Comparison of ENCODE assay signal across 8 cellular contexts in genomic region chr9:113657765-113658564, GRCh38.
DNase-seq lines count a peak whose midpoint lies in the region; ATAC-seq and FAIRE-seq lines count a peak whose summit lies in the region.

No MANE protein-coding gene starts in this region.

- H3K4me3 ChIP-seq in BLaER1 treated with 17β-estradiol and CSF1 and Interleukin-3, amounts not matched to agents 10 nM and 100 nM = no peak overlapping the region

- no peak overlapping the region for H3K27ac Mint-ChIP-seq in activated CD4-positive, alpha-beta memory T cell treated with anti-CD3 and anti-CD28 coated beads for 36 hours
- H3K27ac Mint-ChIP-seq in memory B cell = no peak overlapping the region

- H3K4me1 Mint-ChIP-seq in activated CD4-positive, alpha-beta memory T cell treated with anti-CD3 and anti-CD28 coated beads for 36 hours (ENCODE audit: low read depth) = peaks cover 6% of the 10 kb centered on the region
- peaks cover 6% of the 10 kb centered on the region for H3K4me1 Mint-ChIP-seq in memory B cell

- POLR2A ChIA-PET in activated CD4-positive, alpha-beta memory T cell treated with anti-CD3 and anti-CD28 coated beads for 36 hours (lab: Charles Lee) = interaction anchor here (0.6 to 1.0 kb wide), 3 partner anchors 66 to 389 kb away, joined by 3 to 4 read pairs (median 3); no protein-coding TSS in a partner anchor

- H3K4me3 Mint-ChIP-seq in activated CD4-positive, alpha-beta memory T cell treated with anti-CD3 and anti-CD28 coated beads for 36 hours = no peak overlapping the region
- H3K4me3 Mint-ChIP-seq in memory B cell = no peak overlapping the region

- intact Hi-C loops in activated CD4-positive, alpha-beta memory T cell treated with anti-CD3 and anti-CD28 coated beads for 36 hours (cut with micrococcal nuclease) = loop anchor here (1.0 to 10.0 kb wide), 4 partner anchors 146 to 383 kb away; partner anchors contain the start of genes CDC26, PRPF4 and RNF183

- no peaks in the 10 kb centered on the region for H3K9me3 Mint-ChIP-seq in activated CD4-positive, alpha-beta memory T cell treated with anti-CD3 and anti-CD28 coated beads for 36 hours
- no peaks in the 10 kb centered on the region for H3K9me3 Mint-ChIP-seq in memory B cell

- CTCF ChIA-PET in activated CD4-positive, alpha-beta memory T cell treated with anti-CD3 and anti-CD28 coated beads for 36 hours (lab: Charles Lee) = interaction anchor here (0.6 to 13.1 kb wide), 49 partner anchors 8 to 1297 kb away, joined by 3 to 580 read pairs (median 4); partner anchors contain the start of genes ALAD, BSPRY, C9orf43 and CDC26

- peaks cover 5% of the 10 kb centered on the region for H3K27me3 Mint-ChIP-seq in activated CD4-positive, alpha-beta memory T cell treated with anti-CD3 and anti-CD28 coated beads for 36 hours
- peaks cover 15% of the 10 kb centered on the region for H3K27me3 Mint-ChIP-seq in memory B cell

- H3K9ac ChIP-seq in BLaER1 treated with 17β-estradiol and CSF1 and Interleukin-3, amounts not matched to agents 10 nM and 100 nM = peak overlapping the region; percentile 24 to 68 (median 45); a peak in 19 of 22 replicates

- H3K4me2 ChIP-seq in BLaER1 treated with 17β-estradiol and CSF1 and Interleukin-3, amounts not matched to agents 10 nM and 100 nM = peak overlapping the region; percentile 48 to 79 (median 64)

- ATAC-seq in HG03558 (IDR thresholded peaks at IDR 0.05; ENCODE audit: extremely low read depth, unreplicated experiment) = peak; percentile 60
- ATAC-seq in memory B cell (ENCODE audit: low read depth) = peak; percentile 91

- peak overlapping the region in 10 of 11 experiments; percentile 17 to 59 (median 34); a peak in 15 of 22 replicates for H3K27ac ChIP-seq in BLaER1 treated with 17β-estradiol and CSF1 and Interleukin-3, amounts not matched to agents 10 nM and 100 nM

- H3K36me3 Mint-ChIP-seq in activated CD4-positive, alpha-beta memory T cell treated with anti-CD3 and anti-CD28 coated beads for 36 hours = no peaks in the 10 kb centered on the region
- H3K36me3 Mint-ChIP-seq in memory B cell = no peaks in the 10 kb centered on the region

- no peaks in the 10 kb centered on the region for H3K36me3 ChIP-seq in BLaER1 treated with 17β-estradiol and CSF1 and Interleukin-3, amounts not matched to agents 10 nM and 100 nM

- H3K9me3 ChIP-seq in BLaER1 treated with 17β-estradiol and CSF1 and Interleukin-3, amounts not matched to agents 10 nM and 100 nM (replicated peaks in 1 of 11) = no peaks in the 10 kb centered on the region

- no peaks in the 10 kb centered on the region for H4K20me1 ChIP-seq in BLaER1 treated with 17β-estradiol and CSF1 and Interleukin-3, amounts not matched to agents 10 nM and 100 nM

- DNase-seq in GM19239 (ENCODE audit: insufficient read length, low spot score) (peak; percentile 81), NCI-H774 (lab: John Stamatoyannopoulos, UW) (peak; percentile 49), memory B cell (ENCODE audit: low spot score in 2 of 2) (peak; percentile 76 to 90)
- DNase-seq in activated CD4-positive, alpha-beta memory T cell treated with anti-CD3 and anti-CD28 coated beads for 36 hours = peak; percentile 87
- peak; percentile 63 for DNase-seq in effector CD8-positive, alpha-beta T cell (lab: John Stamatoyannopoulos, UW)
- peak; percentile 58 to 65 for DNase-seq in stimulated activated CD8-positive, alpha-beta memory T cell treated with anti-CD3 and anti-CD28 coated beads, Interleukin-15, amount 100 ng/mL, for 48 hours (ENCODE audit: low read depth in 2 of 2)

- H3K27me3 ChIP-seq in BLaER1 treated with 17β-estradiol and CSF1 and Interleukin-3, amounts not matched to agents 10 nM and 100 nM = no peaks in the 10 kb centered on the region

- H3K4me1 ChIP-seq in BLaER1 treated with 17β-estradiol and CSF1 and Interleukin-3, amounts not matched to agents 10 nM and 100 nM = peaks cover 18 to 49% (median 39%) of the 10 kb centered on the region in 10 experiments

- peak; percentile 81 for FAIRE-seq in GM19239 (lab: Jason Lieb, UNC)
